Comparison of ENCODE assay signal across 1 cellular context in the genomic region with DNA sequence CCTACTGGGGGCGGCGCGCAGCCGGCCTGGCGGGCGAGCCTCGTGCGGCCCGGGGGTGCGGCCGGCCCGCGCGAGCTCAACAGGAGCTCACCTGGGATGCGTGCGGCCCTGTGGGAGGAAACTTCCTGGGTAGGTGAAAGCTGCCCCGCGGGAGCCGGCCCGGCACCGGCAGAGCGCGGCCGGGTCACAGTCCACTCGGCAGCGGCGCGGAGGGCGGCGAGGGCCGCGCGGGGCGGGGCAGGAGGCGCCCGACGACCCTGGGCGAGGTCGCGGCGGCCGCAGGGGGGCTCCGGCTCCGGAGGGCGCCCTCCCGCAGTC.
TF ChIP-seq lines count a peak whose summit lies in the region.

No MANE protein-coding gene starts in this region.

TF ChIP-seq in GM12878, 131 proteins besides CTCF, POLR2A, EP300 and RAD21:
- TF ChIP-seq PML (IDR thresholded peaks at IDR 0.05; ENCODE audit: low read length), result 0 out of 2 replicates have a peak, but pooled peaks have one; percentile 11
- no peak for TF ChIP-seq RAD51 (IDR thresholded peaks at IDR 0.05)
- peak; percentile 87 for TF ChIP-seq GATAD2B (conservative IDR thresholded peaks at IDR 0.05; ENCODE audit: low read depth)
- peak; percentile 44; the same call in 1 of the 2 replicates for TF ChIP-seq RB1 (IDR thresholded peaks at IDR 0.05; ENCODE audit: borderline replicate concordance)
- no peak for TF ChIP-seq TCF3 (IDR thresholded peaks at IDR 0.05; ENCODE audit: borderline replicate concordance, insufficient read depth, low read depth, low read length)
- 0 out of 2 replicates have a peak, but pooled peaks have one; percentile 57 for TF ChIP-seq SMARCA5 (IDR thresholded peaks at IDR 0.05)
- no peak for TF ChIP-seq YY1 (IDR thresholded peaks at IDR 0.05; ENCODE audit: low read depth, low read length)
- no peak for TF ChIP-seq SUPT20H (IDR thresholded peaks at IDR 0.05; ENCODE audit: borderline replicate concordance, control insufficient read depth, low read depth, low read length)
- TF ChIP-seq, protein P1, sequence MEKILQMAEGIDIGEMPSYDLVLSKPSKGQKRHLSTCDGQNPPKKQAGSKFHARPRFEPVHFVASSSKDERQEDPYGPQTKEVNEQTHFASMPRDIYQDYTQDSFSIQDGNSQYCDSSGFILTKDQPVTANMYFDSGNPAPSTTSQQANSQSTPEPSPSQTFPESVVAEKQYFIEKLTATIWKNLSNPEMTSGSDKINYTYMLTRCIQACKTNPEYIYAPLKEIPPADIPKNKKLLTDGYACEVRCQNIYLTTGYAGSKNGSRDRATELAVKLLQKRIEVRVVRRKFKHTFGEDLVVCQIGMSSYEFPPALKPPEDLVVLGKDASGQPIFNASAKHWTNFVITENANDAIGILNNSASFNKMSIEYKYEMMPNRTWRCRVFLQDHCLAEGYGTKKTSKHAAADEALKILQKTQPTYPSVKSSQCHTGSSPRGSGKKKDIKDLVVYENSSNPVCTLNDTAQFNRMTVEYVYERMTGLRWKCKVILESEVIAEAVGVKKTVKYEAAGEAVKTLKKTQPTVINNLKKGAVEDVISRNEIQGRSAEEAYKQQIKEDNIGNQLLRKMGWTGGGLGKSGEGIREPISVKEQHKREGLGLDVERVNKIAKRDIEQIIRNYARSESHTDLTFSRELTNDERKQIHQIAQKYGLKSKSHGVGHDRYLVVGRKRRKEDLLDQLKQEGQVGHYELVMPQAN (conservative IDR thresholded peaks at IDR 0.05), result peak; percentile 80; the same call in 1 of the 2 replicates
- peak; percentile 78 for TF ChIP-seq IKZF1 (conservative IDR thresholded peaks at IDR 0.05)
- peak; percentile 61 for TF ChIP-seq NR2F1 (conservative IDR thresholded peaks at IDR 0.05)
- TF ChIP-seq LARP7 (IDR thresholded peaks at IDR 0.05), result peak; percentile 98
- TF ChIP-seq, protein P2, sequence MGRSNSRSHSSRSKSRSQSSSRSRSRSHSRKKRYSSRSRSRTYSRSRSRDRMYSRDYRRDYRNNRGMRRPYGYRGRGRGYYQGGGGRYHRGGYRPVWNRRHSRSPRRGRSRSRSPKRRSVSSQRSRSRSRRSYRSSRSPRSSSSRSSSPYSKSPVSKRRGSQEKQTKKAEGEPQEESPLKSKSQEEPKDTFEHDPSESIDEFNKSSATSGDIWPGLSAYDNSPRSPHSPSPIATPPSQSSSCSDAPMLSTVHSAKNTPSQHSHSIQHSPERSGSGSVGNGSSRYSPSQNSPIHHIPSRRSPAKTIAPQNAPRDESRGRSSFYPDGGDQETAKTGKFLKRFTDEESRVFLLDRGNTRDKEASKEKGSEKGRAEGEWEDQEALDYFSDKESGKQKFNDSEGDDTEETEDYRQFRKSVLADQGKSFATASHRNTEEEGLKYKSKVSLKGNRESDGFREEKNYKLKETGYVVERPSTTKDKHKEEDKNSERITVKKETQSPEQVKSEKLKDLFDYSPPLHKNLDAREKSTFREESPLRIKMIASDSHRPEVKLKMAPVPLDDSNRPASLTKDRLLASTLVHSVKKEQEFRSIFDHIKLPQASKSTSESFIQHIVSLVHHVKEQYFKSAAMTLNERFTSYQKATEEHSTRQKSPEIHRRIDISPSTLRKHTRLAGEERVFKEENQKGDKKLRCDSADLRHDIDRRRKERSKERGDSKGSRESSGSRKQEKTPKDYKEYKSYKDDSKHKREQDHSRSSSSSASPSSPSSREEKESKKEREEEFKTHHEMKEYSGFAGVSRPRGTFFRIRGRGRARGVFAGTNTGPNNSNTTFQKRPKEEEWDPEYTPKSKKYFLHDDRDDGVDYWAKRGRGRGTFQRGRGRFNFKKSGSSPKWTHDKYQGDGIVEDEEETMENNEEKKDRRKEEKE (IDR thresholded peaks at IDR 0.05), result 0 out of 2 replicates have a peak, but pooled peaks have one; percentile 7
- no peak; the same call in 1 of the 2 replicates for TF ChIP-seq BACH1 (IDR thresholded peaks at IDR 0.05; ENCODE audit: borderline replicate concordance)
- TF ChIP-seq DPF2 (IDR thresholded peaks at IDR 0.05), result peak; percentile 60; the same call in 1 of the 2 replicates
- 0 out of 2 replicates have a peak, but pooled peaks have one; percentile 2 for TF ChIP-seq CREB1 (IDR thresholded peaks at IDR 0.05; ENCODE audit: low read depth)
- TF ChIP-seq NR2C1 (IDR thresholded peaks at IDR 0.05), result 0 out of 2 replicates have a peak, but pooled peaks have one; percentile 27
- TF ChIP-seq MYC (IDR thresholded peaks at IDR 0.05; ENCODE audit: insufficient read depth, insufficient read length, insufficient replicate concordance, low read length, severe bottlenecking), result no peak
- TF ChIP-seq HCFC1 (IDR thresholded peaks at IDR 0.05; ENCODE audit: low read length), result peak; percentile 29
- peak in 1 of 2 experiments; percentile 67; a peak in 1 of 4 replicates for TF ChIP-seq BHLHE40 (IDR thresholded peaks at IDR 0.05; ENCODE audit: borderline replicate concordance in 1 of 2, low read depth in 2 of 2, low read length in 1 of 2)
- TF ChIP-seq ZNF217 (IDR thresholded peaks at IDR 0.05), result peak; percentile 77
TF ChIP-seq in GM12878: peak in this region for 15.
